In genomic region chr17:9409430-9409829, GRCh38 we compare ENCODE assay signal across 1 cellular context.
TF ChIP-seq lines count a peak whose summit lies in the region.

No MANE protein-coding gene starts in this region.

TF ChIP-seq in SK-N-SH, 30 proteins besides CTCF, POLR2A, EP300 and RAD21:
- TF ChIP-seq, protein P1, sequence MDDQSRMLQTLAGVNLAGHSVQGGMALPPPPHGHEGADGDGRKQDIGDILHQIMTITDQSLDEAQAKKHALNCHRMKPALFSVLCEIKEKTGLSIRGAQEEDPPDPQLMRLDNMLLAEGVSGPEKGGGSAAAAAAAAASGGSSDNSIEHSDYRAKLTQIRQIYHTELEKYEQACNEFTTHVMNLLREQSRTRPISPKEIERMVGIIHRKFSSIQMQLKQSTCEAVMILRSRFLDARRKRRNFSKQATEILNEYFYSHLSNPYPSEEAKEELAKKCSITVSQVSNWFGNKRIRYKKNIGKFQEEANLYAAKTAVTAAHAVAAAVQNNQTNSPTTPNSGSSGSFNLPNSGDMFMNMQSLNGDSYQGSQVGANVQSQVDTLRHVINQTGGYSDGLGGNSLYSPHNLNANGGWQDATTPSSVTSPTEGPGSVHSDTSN (IDR thresholded peaks at IDR 0.05): no peak
- peak; percentile 31 for TF ChIP-seq CHD2 (IDR thresholded peaks at IDR 0.05; ENCODE audit: low read length, partially characterized antibody)
- TF ChIP-seq RCOR1 (IDR thresholded peaks at IDR 0.05; ENCODE audit: low read length): peak; percentile 70; the same call in 1 of the 2 replicates
